In the genomic region with DNA sequence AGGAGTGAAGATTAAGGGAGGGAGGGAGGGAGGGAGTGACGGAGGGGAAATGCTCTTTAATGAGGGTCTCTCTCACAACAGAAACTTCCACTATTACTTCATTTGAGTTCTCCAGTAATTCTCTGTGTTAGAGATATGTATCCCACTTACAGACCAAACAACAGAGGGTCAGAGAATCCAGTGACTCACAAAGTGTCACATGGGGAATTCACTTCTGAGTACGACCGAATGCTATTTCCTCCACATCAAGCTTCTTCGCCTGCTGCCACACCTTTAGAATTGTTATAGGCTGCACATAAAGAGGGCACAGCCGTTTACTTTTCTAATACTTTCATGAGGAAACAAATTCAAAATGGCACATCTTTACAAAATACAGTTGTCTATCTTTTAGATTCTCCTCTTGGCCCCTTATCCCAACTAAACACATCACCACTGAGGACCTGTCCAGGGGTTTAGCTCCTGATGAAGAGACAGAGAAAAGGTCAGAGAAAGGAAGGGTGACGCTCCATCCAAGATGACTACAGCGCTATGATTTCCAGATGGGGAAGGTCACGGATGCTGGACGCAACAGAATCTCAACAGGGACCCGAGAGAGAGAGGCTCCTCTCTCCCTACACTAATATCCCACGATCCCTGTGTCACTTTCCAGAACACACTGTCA, we compare ENCODE assay signal across 11 cellular contexts.
DNase-seq lines count a peak whose midpoint lies in the region; ATAC-seq and TF ChIP-seq lines count a peak whose summit lies in the region.
"Had no signal": no experiment of that assay in that cellular context is flagged by ENCODE, and none has a peak within 500 bp of the region (broad histone marks: within the 10 kb centered on the region; RNA-seq: fewer than 3 reads in every experiment).

No MANE protein-coding gene starts in this region.

- no peak for TF ChIP-seq POLR2A in gastrocnemius medialis (IDR thresholded peaks at IDR 0.05)

- in situ Hi-C loops in gastrocnemius medialis (cut with MboI; ENCODE audit: low sequenced_read_pairs in 4 of 4) = loop anchor here in 1 of 4 donors (10.0 kb wide), 1 partner anchor 103 kb away; no protein-coding TSS in a partner anchor

- H3K4me3 ChIP-seq in gastrocnemius medialis (no peak overlapping the region), SJCRH30 (no peak overlapping the region)
- H3K4me3 ChIP-seq: spleen had no signal

- TF ChIP-seq CTCF in foreskin keratinocyte (conservative IDR thresholded peaks at IDR 0.05) (no peak), gastrocnemius medialis (IDR thresholded peaks at IDR 0.05 in 4 of 5, conservative IDR thresholded peaks at IDR 0.05 in 1 of 5) (no peak), GM20000 (IDR thresholded peaks at IDR 0.05; ENCODE audit: extremely low read depth, missing control alignments) (no peak)

- intact Hi-C loops in gastrocnemius medialis (cut with DNase I; ENCODE audit: low total_unique reads) = no loop called here

- H3K27ac ChIP-seq in foreskin keratinocyte (peak overlapping the region; percentile 63), gastrocnemius medialis (peak overlapping the region; percentile 67 to 78 (median 78)), SJCRH30 (no peak overlapping the region)

- ATAC-seq in foreskin keratinocyte = peak; percentile 69
- no peak for ATAC-seq in gastrocnemius medialis

- H3K9me3 ChIP-seq in gastrocnemius medialis (no peaks in the 10 kb centered on the region), SJCRH30 (replicated peaks) (no peaks in the 10 kb centered on the region)
- H3K9me3 ChIP-seq: spleen had no signal

- H3K36me3 ChIP-seq in gastrocnemius medialis (no peaks in the 10 kb centered on the region), SJCRH30 (no peaks in the 10 kb centered on the region)
- H3K36me3 ChIP-seq: spleen had no signal

- H3K27me3 ChIP-seq in foreskin keratinocyte = no peaks in the 10 kb centered on the region
- no peaks in the 10 kb centered on the region for H3K27me3 ChIP-seq in gastrocnemius medialis
- H3K27me3 ChIP-seq in SJCRH30 = no peaks in the 10 kb centered on the region
- H3K27me3 ChIP-seq: spleen had no signal

- DNase-seq in ELR (ENCODE audit: low read depth) = peak; percentile 94
- DNase-seq in SW 1271 (lab: John Stamatoyannopoulos, UW) = peak; percentile 18 to 60
- peak in 1 of 2 donors; percentile 81 for DNase-seq in foreskin keratinocyte
- DNase-seq in gastrocnemius medialis = no peak
- DNase-seq in HK-2 (ENCODE audit: unreplicated experiment) = no peak
- DNase-seq in HuH-7 (ENCODE audit: low spot score) = no peak
- DNase-seq in GM20000 (ENCODE audit: low spot score) = no peak
- no peak for DNase-seq in SJCRH30
- DNase-seq: H9, KBM-7, spleen had no signal

- peaks cover 34% of the 10 kb centered on the region for H3K4me1 ChIP-seq in foreskin keratinocyte
- H3K4me1 ChIP-seq in gastrocnemius medialis = peaks cover 38 to 64% of the 10 kb centered on the region in 2 donors
- H3K4me1 ChIP-seq in SJCRH30 = peaks cover 23% of the 10 kb centered on the region

Comparison
In these comparisons a context has a peak if more than half of its experiments do, and no peak if none do; other contexts are left out.
1. DNase-seq: peak in ELR (single experiment) and SW 1271 (2 of 2); none in gastrocnemius medialis (0 of 2), HK-2 (single experiment), HuH-7 (single experiment), GM20000 (single experiment) and SJCRH30 (0 of 2).